16 cellular contexts compared by ENCODE assay signal in genomic region chr4:79255793-79256192, GRCh38.
"Had no signal": no experiment of that assay in that cellular context is flagged by ENCODE, and none has a peak within 500 bp of the region (broad histone marks: within the 10 kb centered on the region; RNA-seq: fewer than 3 reads in every experiment).

No MANE protein-coding gene starts in this region.

- DNase-seq: activated CD4-positive, alpha-beta memory T cell treated with anti-CD3 and anti-CD28 coated beads for 36 hours; activated CD4-positive, alpha-beta T cell treated with anti-CD3 and anti-CD28 coated beads for 48 hours; activated CD4-positive, CD25-positive, alpha-beta regulatory T cell; activated naive CD4-positive, alpha-beta T cell treated with anti-CD3 and anti-CD28 coated beads, Interleukin-2, amount 10 ng/mL, durations not matched to agents 7 days and 5 days; activated T-cell treated with anti-CD3 and anti-CD28 coated beads, Interleukin-2, amount 50 U/mL, for 48 hours; cerebellar nuclear complex; heart left ventricle; kidney; left lung; naive thymus-derived CD8-positive, alpha-beta T cell; ovary; stimulated activated CD4-positive, alpha-beta T cell treated with anti-CD3 and anti-CD28 coated beads, Interleukin-2, amount 100 ng/mL, for 48 hours; stimulated activated CD8-positive, alpha-beta memory T cell treated with anti-CD3 and anti-CD28 coated beads, Interleukin-4, amount 100 ng/mL, for 48 hours; stimulated activated naive B cell treated with anti-CD40 and anti-IgM and Interleukin-4, amounts not matched to agents 10 μg/mL and 1 μg/mL and 100 μg/mL, for 72 hours; T-helper 17 cell; upper lobe of left lung had no signal

- ATAC-seq: heart left ventricle; left lung; naive thymus-derived CD8-positive, alpha-beta T cell; stimulated activated naive B cell treated with anti-CD40 and anti-IgM and Interleukin-4, amounts not matched to agents 10 μg/mL and 1 μg/mL and 100 μg/mL, for 72 hours; T-helper 17 cell had no signal
